7 cellular contexts compared by ENCODE assay signal in genomic region chr7:129122086-129122750, GRCh38. TPM values are rescaled to one million over a fixed set of nuclear protein-coding genes. Genes with fewer than 3 reads are reported as not detected.
DNase-seq lines count a peak whose midpoint lies in the region; ATAC-seq, FAIRE-seq and TF ChIP-seq lines count a peak whose summit lies in the region.

No MANE protein-coding gene starts in this region.

- no peaks in the 10 kb centered on the region for H3K9me3 ChIP-seq in pancreas

- peak; percentile 65 for DNase-seq in kidney glomerular epithelial cell (lab: John Stamatoyannopoulos, UW)
- no peak for DNase-seq in pancreas
- DNase-seq in HEK293T (ENCODE audit: extremely low spot score) = no peak
- DNase-seq in NCI-H187 treated with DMSO at 0.1 percent for 48 hours (lab: John Stamatoyannopoulos, UW) = no peak

- no peak overlapping the region for H3K4me3 ChIP-seq in pancreas

- no peak for TF ChIP-seq CTCF in pancreas (IDR thresholded peaks at IDR 0.05)

- ATAC-seq in GM18861 (IDR thresholded peaks at IDR 0.05; ENCODE audit: unreplicated experiment) = peak; percentile 34
- peak; percentile 56 for ATAC-seq in GM21447 (IDR thresholded peaks at IDR 0.05; ENCODE audit: unreplicated experiment)
- peak; percentile 48 for ATAC-seq in HG03196 (IDR thresholded peaks at IDR 0.05; ENCODE audit: unreplicated experiment)
- ATAC-seq in pancreas = no peak

- FAIRE-seq in pancreas (lab: Jason Lieb, UNC) = no peak

- POLR2A ChIA-PET in HEK293T (lab: Yijun Ruan, JAX) = no interaction called here

- intact Hi-C loops in pancreas (cut with DNase I) = no loop called here

- H3K4me1 ChIP-seq in pancreas = no peaks in the 10 kb centered on the region

- H3K27ac ChIP-seq in pancreas = no peak overlapping the region

- WGBS in pancreas, 2 donors = 73 to 79% methylated on average over 2 of the region's 2 CpGs

- no peaks in the 10 kb centered on the region for H3K27me3 ChIP-seq in pancreas

- CTCF ChIA-PET in HEK293T (lab: Yijun Ruan, JAX) = no interaction called here

- H3K36me3 ChIP-seq in pancreas = no peaks in the 10 kb centered on the region

TF ChIP-seq in HEK293T, 16 proteins besides CTCF, POLR2A, EP300 and RAD21:
- TF ChIP-seq ARNT (IDR thresholded peaks at IDR 0.05) = no peak
- no peak for TF ChIP-seq FOXK2 (IDR thresholded peaks at IDR 0.05)
- TF ChIP-seq TARDBP (IDR thresholded peaks at IDR 0.05) = no peak
- no peak for TF ChIP-seq LEF1 (IDR thresholded peaks at IDR 0.05; ENCODE audit: borderline replicate concordance)
- no peak for TF ChIP-seq ZNF384 (IDR thresholded peaks at IDR 0.05)
- no peak for TF ChIP-seq ELF4 (IDR thresholded peaks at IDR 0.05)
- no peak for TF ChIP-seq FOXA1 (IDR thresholded peaks at IDR 0.05)
- no peak for TF ChIP-seq CTBP1 (IDR thresholded peaks at IDR 0.05; ENCODE audit: borderline replicate concordance)
- TF ChIP-seq NFRKB (IDR thresholded peaks at IDR 0.05) = no peak
- no peak for TF ChIP-seq L3MBTL2 (conservative IDR thresholded peaks at IDR 0.05)
- TF ChIP-seq SUZ12 (IDR thresholded peaks at IDR 0.05) = no peak
- TF ChIP-seq BHLHE40 (IDR thresholded peaks at IDR 0.05; ENCODE audit: borderline replicate concordance) = no peak
- TF ChIP-seq FOXM1 (IDR thresholded peaks at IDR 0.05; ENCODE audit: borderline replicate concordance) = no peak
- TF ChIP-seq, protein P1, sequence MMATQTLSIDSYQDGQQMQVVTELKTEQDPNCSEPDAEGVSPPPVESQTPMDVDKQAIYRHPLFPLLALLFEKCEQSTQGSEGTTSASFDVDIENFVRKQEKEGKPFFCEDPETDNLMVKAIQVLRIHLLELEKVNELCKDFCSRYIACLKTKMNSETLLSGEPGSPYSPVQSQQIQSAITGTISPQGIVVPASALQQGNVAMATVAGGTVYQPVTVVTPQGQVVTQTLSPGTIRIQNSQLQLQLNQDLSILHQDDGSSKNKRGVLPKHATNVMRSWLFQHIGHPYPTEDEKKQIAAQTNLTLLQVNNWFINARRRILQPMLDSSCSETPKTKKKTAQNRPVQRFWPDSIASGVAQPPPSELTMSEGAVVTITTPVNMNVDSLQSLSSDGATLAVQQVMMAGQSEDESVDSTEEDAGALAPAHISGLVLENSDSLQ (IDR thresholded peaks at IDR 0.05) = no peak
- TF ChIP-seq SP1 (IDR thresholded peaks at IDR 0.05) = no peak

RNA-seq across cellular contexts. Expression of gene TSPAN33, which starts 22.3 kb away (rescaled TPM):
- 10 to 100 TPM in 5 of 6 donors, 1 to 10 TPM in 1; 6.9 to 37.9 (median 18.0) TPM for total RNA-seq in pancreas
- polyA plus RNA-seq in pancreas = 10 to 100 TPM; 11.2 to 14.2 TPM

Comparison
In these comparisons a context has a peak if more than half of its experiments do, and no peak if none do; other contexts are left out.
1. ATAC-seq: peak in GM18861 (single experiment), GM21447 (single experiment) and HG03196 (single experiment); none in pancreas (0 of 4).